Comparison of ENCODE assay signal across 11 cellular contexts in the genomic region with DNA sequence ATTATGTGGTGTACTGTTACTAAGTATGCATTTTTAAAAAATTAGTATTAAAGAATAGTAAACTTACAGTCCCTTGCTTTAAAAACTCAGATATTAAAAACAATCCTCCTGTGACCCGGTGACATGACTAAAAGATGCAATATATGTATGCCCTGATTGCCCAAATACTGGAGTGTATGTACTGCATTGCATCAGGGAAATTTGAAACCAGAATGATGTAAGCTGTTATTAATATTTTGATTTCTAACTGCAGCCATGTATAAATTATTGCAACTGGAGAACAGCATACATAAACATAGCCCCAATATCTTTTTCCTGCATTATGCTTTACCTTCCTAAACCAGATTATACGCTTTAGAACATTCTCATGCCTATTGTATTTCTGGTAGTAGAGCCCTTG. TPM values are rescaled to one million over a fixed set of nuclear protein-coding genes. Genes with fewer than 3 reads are reported as not detected.
DNase-seq lines count a peak whose midpoint lies in the region; ATAC-seq and TF ChIP-seq lines count a peak whose summit lies in the region.
"Had no signal": no experiment of that assay in that cellular context is flagged by ENCODE, and none has a peak within 500 bp of the region (broad histone marks: within the 10 kb centered on the region; RNA-seq: fewer than 3 reads in every experiment).

No MANE protein-coding gene starts in this region.

- H3K36me3 Mint-ChIP-seq in activated CD4-positive, alpha-beta T cell treated with anti-CD3 and anti-CD28 coated beads, Interleukin-2, amount 10 ng/mL, durations not matched to agents 7 days and 5 days (ENCODE audit: low read depth): peaks cover 28% of the 10 kb centered on the region
- peaks cover 35% of the 10 kb centered on the region for H3K36me3 Mint-ChIP-seq in effector memory CD8-positive, alpha-beta T cell (ENCODE audit: insufficient read depth)

- H3K36me3 ChIP-seq in spleen: peaks cover 0 to 13% (median 5%) of the 10 kb centered on the region in 6 donors
- peaks cover 12% of the 10 kb centered on the region for H3K36me3 ChIP-seq in SJCRH30

- intact Hi-C loops in spleen (cut with DNase I; ENCODE audit: low total_unique reads): no loop called here

- 76 to 93% (median 84%) methylated on average over 2 of the region's 2 CpGs for WGBS in spleen, 5 donors

- H3K9me3 Mint-ChIP-seq in activated CD4-positive, alpha-beta T cell treated with anti-CD3 and anti-CD28 coated beads, Interleukin-2, amount 10 ng/mL, durations not matched to agents 7 days and 5 days: no peaks in the 10 kb centered on the region
- no peaks in the 10 kb centered on the region for H3K9me3 Mint-ChIP-seq in effector memory CD8-positive, alpha-beta T cell

- peak overlapping the region; percentile 58 for H3K4me3 Mint-ChIP-seq in activated CD4-positive, alpha-beta T cell treated with anti-CD3 and anti-CD28 coated beads, Interleukin-2, amount 10 ng/mL, durations not matched to agents 7 days and 5 days
- no peak overlapping the region for H3K4me3 Mint-ChIP-seq in effector memory CD8-positive, alpha-beta T cell

- H3K4me1 ChIP-seq in spleen (peaks cover 27 to 83% (median 63%) of the 10 kb centered on the region in 6 donors), SJCRH30 (peaks cover 8% of the 10 kb centered on the region; the same call in 1 of the 2 replicates)

- no peak for TF ChIP-seq POLR2A in spleen (IDR thresholded peaks at IDR 0.05)

- TF ChIP-seq CTCF in spleen (IDR thresholded peaks at IDR 0.05 in 8 of 11, conservative IDR thresholded peaks at IDR 0.05 in 3 of 11): no peak

- CTCF ChIA-PET in activated CD4-positive, alpha-beta T cell treated with anti-CD3 and anti-CD28 coated beads, Interleukin-2, amount 10 ng/mL, durations not matched to agents 7 days and 5 days (lab: Charles Lee): interaction anchor here (0.6 to 1.8 kb wide), 3 partner anchors 9 to 18 kb away, joined by 4 to 5 read pairs (median 4); no protein-coding TSS in a partner anchor

- peak overlapping the region; percentile 87 for H3K27ac Mint-ChIP-seq in activated CD4-positive, alpha-beta T cell treated with anti-CD3 and anti-CD28 coated beads, Interleukin-2, amount 10 ng/mL, durations not matched to agents 7 days and 5 days
- H3K27ac Mint-ChIP-seq in effector memory CD8-positive, alpha-beta T cell: peak overlapping the region; percentile 76 to 100

- peak overlapping the region in 7 of 8 donors; percentile 27 to 100 (median 100) for H3K27ac ChIP-seq in spleen
- H3K27ac ChIP-seq in SJCRH30: no peak overlapping the region

- ATAC-seq in effector memory CD8-positive, alpha-beta T cell (replicated peaks): no peak

- H3K4me1 Mint-ChIP-seq in activated CD4-positive, alpha-beta T cell treated with anti-CD3 and anti-CD28 coated beads, Interleukin-2, amount 10 ng/mL, durations not matched to agents 7 days and 5 days: peaks cover 43% of the 10 kb centered on the region
- peaks cover 43 to 45% of the 10 kb centered on the region in 2 donors for H3K4me1 Mint-ChIP-seq in effector memory CD8-positive, alpha-beta T cell (ENCODE audit: low read depth in 2 of 2)

- no peaks in the 10 kb centered on the region for H3K27me3 ChIP-seq in spleen (replicated peaks in 1 of 7)
- H3K27me3 ChIP-seq in SJCRH30: no peaks in the 10 kb centered on the region

- no peaks in the 10 kb centered on the region for H3K9me3 ChIP-seq in spleen
- H3K9me3 ChIP-seq in SJCRH30 (replicated peaks): no peaks in the 10 kb centered on the region

- H3K27me3 Mint-ChIP-seq in activated CD4-positive, alpha-beta T cell treated with anti-CD3 and anti-CD28 coated beads, Interleukin-2, amount 10 ng/mL, durations not matched to agents 7 days and 5 days: no peaks in the 10 kb centered on the region
- no peaks in the 10 kb centered on the region for H3K27me3 Mint-ChIP-seq in effector memory CD8-positive, alpha-beta T cell

- DNase-seq in activated CD4-positive, alpha-beta T cell treated with anti-CD3 and anti-CD28 coated beads, Interleukin-2, amount 10 ng/mL, durations not matched to agents 7 days and 5 days: no peak
- DNase-seq in activated CD4-positive, alpha-beta T cell treated with anti-CD3 and anti-CD28 coated beads for 1 hour: no peak
- peak; percentile 42 for DNase-seq in OCI-M1 (lab: John Stamatoyannopoulos, UW)
- DNase-seq in effector memory CD8-positive, alpha-beta T cell: no peak
- no peak for DNase-seq in spleen
- no peak for DNase-seq in SHP77 treated with DMSO at 0.1 percent for 48 hours (lab: John Stamatoyannopoulos, UW)
- DNase-seq in SJCRH30: no peak
- no peak for DNase-seq in SK-N-DZ (ENCODE audit: low spot score)
- DNase-seq: amygdala; NK-92 treated with Interleukin-12 subunit alpha and Interleukin-12 subunit beta, amount 100 ng/mL, for 24 hours; stimulated activated CD4-positive, alpha-beta T cell treated with anti-CD3 and anti-CD28 coated beads, Interleukin-12 subunit alpha, Interleukin-12 subunit beta, amount 100 ng/mL, for 4 hours had no signal

- POLR2A ChIA-PET in activated CD4-positive, alpha-beta T cell treated with anti-CD3 and anti-CD28 coated beads, Interleukin-2, amount 10 ng/mL, durations not matched to agents 7 days and 5 days (lab: Charles Lee): no interaction called here

- H3K4me3 ChIP-seq in spleen (no peak overlapping the region), SJCRH30 (no peak overlapping the region)

RNA-seq across cellular contexts. Expression of gene HSPA8, which starts 3.7 kb away (rescaled TPM):
- total RNA-seq in activated CD4-positive, alpha-beta T cell treated with anti-CD3 and anti-CD28 coated beads, Interleukin-2, amount 10 ng/mL, durations not matched to agents 7 days and 5 days: 1,000 to 10,000 TPM; 2,083 to 2,541 TPM
- total RNA-seq in spleen: 1,000 to 10,000 TPM in 1 of 7 donors, 100 to 1,000 TPM in 6; 550 to 1,026 (median 678) TPM
- polyA plus RNA-seq in spleen: 100 to 1,000 TPM; 110 to 369 (median 156) TPM
- 2,768 and 2,819 TPM in 2 replicates for total RNA-seq in SJCRH30 (2014; rRNA removed; shearing (Covaris generic))
- polyA plus RNA-seq in SK-N-DZ (2014; cell fraction: cytosol; rRNA removed): 1,457 and 1,648 TPM in 2 replicates
- 666 and 971 TPM in 2 replicates for polyA plus RNA-seq in SK-N-DZ (2014; cell fraction: nucleus; rRNA removed)
